In genomic region chr12:130131025-130131424, GRCh38 we compare ENCODE assay signal across 25 cellular contexts. TPM values are rescaled to one million over a fixed set of nuclear protein-coding genes. Genes with fewer than 3 reads are reported as not detected.
"Had no signal": no experiment of that assay in that cellular context is flagged by ENCODE, and none has a peak within 500 bp of the region (broad histone marks: within the 10 kb centered on the region; RNA-seq: fewer than 3 reads in every experiment).

No MANE protein-coding gene starts in this region.

- DNase-seq: naive thymus-derived CD8-positive, alpha-beta T cell; nephron progenitor cell; occipital lobe; ovary; right cardiac atrium; right lobe of liver; sigmoid colon; small intestine; stimulated activated CD4-positive, alpha-beta T cell treated with anti-CD3 and anti-CD28 coated beads, Interleukin-12 subunit alpha, Interleukin-12 subunit beta, amount 100 ng/mL, for 4 hours; stimulated activated CD4-positive, alpha-beta T cell treated with anti-CD3 and anti-CD28 coated beads, Interleukin-1b, Interleukin-23, amount 100 ng/mL, for 48 hours; stimulated activated CD4-positive, alpha-beta T cell treated with anti-CD3 and anti-CD28 coated beads, Interleukin-4, amount 100 ng/mL, for 1 hour; stimulated activated CD4-positive, alpha-beta T cell treated with anti-CD3 and anti-CD28 coated beads, Interleukin-4, amount 100 ng/mL, for 4 hours; stimulated activated CD8-positive, alpha-beta memory T cell treated with anti-CD3 and anti-CD28 coated beads, Interleukin-4, amount 100 ng/mL, for 48 hours; stimulated activated naive CD4-positive, alpha-beta T cell; stimulated activated naive CD8-positive, alpha-beta T cell treated with anti-CD3 and anti-CD28 coated beads, Interleukin-15, amount 100 ng/mL, for 72 hours; stimulated activated naive CD8-positive, alpha-beta T cell treated with anti-CD3 and anti-CD28 coated beads, Interleukin-15, Interleukin-2, amounts not matched to agents 100 U/mL and 50 U/mL, for 24 hours; substantia nigra; testis; tibial artery; transverse colon; upper lobe of right lung; uterus had no signal

- H3K9me3 ChIP-seq: ovary, psoas muscle, right lobe of liver, sigmoid colon, suprapubic skin, testis, tibial artery, transverse colon, upper lobe of right lung, uterus had no signal

- H3K36me3 ChIP-seq: ovary, right lobe of liver, sigmoid colon, suprapubic skin, tibial artery, transverse colon, upper lobe of right lung, uterus had no signal

- H2AFZ ChIP-seq: parathyroid adenoma had no signal

- H3K9ac ChIP-seq: parathyroid adenoma had no signal

- H3K4me3 ChIP-seq: ovary, psoas muscle, right lobe of liver, sigmoid colon, suprapubic skin, testis, tibial artery, transverse colon, upper lobe of right lung, uterus had no signal

- H3K4me1 ChIP-seq: parathyroid adenoma, psoas muscle, right lobe of liver, sigmoid colon, transverse colon, upper lobe of right lung, uterus had no signal

- H3K27me3 ChIP-seq: ovary, suprapubic skin, testis, transverse colon, upper lobe of right lung, uterus had no signal

- H3K27ac ChIP-seq: ovary, parathyroid adenoma, psoas muscle, right lobe of liver, sigmoid colon, suprapubic skin, testis, tibial artery, transverse colon, upper lobe of right lung, uterus had no signal

RNA-seq across cellular contexts. Expression of gene FZD10, which starts 31.2 kb away (rescaled TPM):
- polyA plus RNA-seq: naive thymus-derived CD8-positive, alpha-beta T cell had no signal
